In the genomic region with DNA sequence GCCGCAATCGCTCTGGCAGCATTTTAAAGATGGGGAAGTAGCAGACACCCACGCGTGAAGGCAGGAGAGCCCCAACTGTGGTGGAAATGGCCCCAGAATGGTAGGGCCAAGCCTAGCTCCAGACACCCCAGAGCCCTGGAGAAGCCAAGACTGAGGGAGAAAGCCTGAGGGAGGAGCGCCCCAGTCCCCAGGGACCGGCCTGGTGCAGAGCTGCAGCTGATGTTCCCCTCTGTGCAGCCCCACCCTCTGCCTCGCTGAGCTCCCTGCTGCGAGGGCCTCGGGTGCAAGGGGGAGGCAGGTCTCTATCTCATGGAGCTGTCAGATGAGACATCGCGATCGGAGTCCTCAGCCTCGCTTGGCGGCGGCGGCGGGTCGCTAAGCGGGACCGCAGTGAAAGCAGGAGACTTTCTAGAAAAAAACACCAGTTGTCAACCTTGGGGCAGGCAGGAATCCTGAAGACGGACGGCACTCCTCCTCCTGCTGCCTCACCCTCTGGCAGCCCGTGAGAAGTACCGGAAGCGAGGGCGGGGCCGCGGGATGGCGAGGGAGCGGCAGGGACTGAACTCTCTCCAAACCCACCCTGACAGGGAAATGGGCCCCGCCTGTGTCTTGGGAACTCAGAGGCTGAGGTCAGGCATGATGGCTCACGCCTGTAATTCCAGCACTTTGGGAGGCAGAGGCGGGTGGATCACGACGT, we compare ENCODE assay signal across 8 cellular contexts. TPM values are rescaled to one million over a fixed set of nuclear protein-coding genes. Genes with fewer than 3 reads are reported as not detected.
DNase-seq lines count a peak whose midpoint lies in the region; ATAC-seq, FAIRE-seq and TF ChIP-seq lines count a peak whose summit lies in the region.

No MANE protein-coding gene starts in this region.

- dilution Hi-C loops in keratinocyte (cut with MboI; ENCODE audit: extremely low pct_ligation_motif_present, low sequenced_read_pairs): no loop called here

- H3K36me3 ChIP-seq in Caco-2 (ENCODE audit: control insufficient read depth, insufficient read depth, low read length) (peaks cover 14% of the 10 kb centered on the region), brain microvascular endothelial cell (replicated peaks) (peaks cover 49% of the 10 kb centered on the region), keratinocyte (ENCODE audit: control insufficient read depth in 2 of 2, extremely low read depth in 1 of 2, insufficient read depth in 2 of 2, low read length in 2 of 2) (peaks cover 27 to 35% of the 10 kb centered on the region in 2 experiments)

- H3K4me1 ChIP-seq in Caco-2 (peaks cover 31% of the 10 kb centered on the region), keratinocyte (ENCODE audit: control insufficient read depth, extremely low read depth, insufficient read depth, low read length) (peaks cover 37% of the 10 kb centered on the region)

- in situ Hi-C loops in brain microvascular endothelial cell (cut with HindIII; ENCODE audit: low pct_ligation_motif_present, low sequenced_read_pairs): no loop called here

- peaks cover 19% of the 10 kb centered on the region for H3K79me2 ChIP-seq in keratinocyte (ENCODE audit: control insufficient read depth, insufficient read depth, low read length)

- H2AFZ ChIP-seq in keratinocyte (ENCODE audit: control insufficient read depth, low read length): peak overlapping the region; percentile 15

- peak overlapping the region; percentile 58 for H3K27ac ChIP-seq in brain microvascular endothelial cell
- H3K27ac ChIP-seq in keratinocyte (ENCODE audit: control insufficient read depth, insufficient read depth, low read length): peak overlapping the region; percentile 54

- peaks cover 42% of the 10 kb centered on the region for H3K4me1 Mint-ChIP-seq in Caco-2 (ENCODE audit: low read depth, unreplicated experiment)

- FAIRE-seq in HTR-8/SVneo (lab: Jason Lieb, UNC) (peak; percentile 92), keratinocyte (lab: Jason Lieb, UNC) (peak; percentile 61)

- peaks cover 41% of the 10 kb centered on the region for H4K20me1 ChIP-seq in keratinocyte (ENCODE audit: control insufficient read depth, extremely low read depth, insufficient read depth, low read length)

- H3K4me3 ChIP-seq in Caco-2 (ENCODE audit: low read depth, low read length) (no peak overlapping the region), brain microvascular endothelial cell (ENCODE audit: low read depth, low read length) (no peak overlapping the region), keratinocyte (ENCODE audit: control insufficient read depth in 2 of 3, extremely low read depth in 1 of 3, insufficient read depth in 2 of 3, low read depth in 1 of 3, low read length in 3 of 3) (peak overlapping the region in 2 of 3 experiments; percentile 43 to 59)

- DNase-seq in Caco-2 (peak; percentile 66 to 81), HTR-8/SVneo (ENCODE audit: insufficient read length, low spot score) (peak; percentile 96), SK-N-DZ (ENCODE audit: low spot score) (peak; percentile 75), brain microvascular endothelial cell (peak; percentile 82), keratinocyte (ENCODE audit: low read depth, low spot score) (peak; percentile 76), putamen (ENCODE audit: low spot score) (no peak)
- DNase-seq in stimulated activated CD4-positive, alpha-beta T cell treated with anti-CD3 and anti-CD28 coated beads, Interleukin-4, amount 100 ng/mL, for 24 hours: peak; percentile 59

- peak overlapping the region; percentile 71 for H3K4me3 Mint-ChIP-seq in Caco-2 (ENCODE audit: unreplicated experiment)

- H3K27ac Mint-ChIP-seq in Caco-2 (ENCODE audit: unreplicated experiment): peak overlapping the region; percentile 97

- ATAC-seq in GM19395 (IDR thresholded peaks at IDR 0.05; ENCODE audit: unreplicated experiment): no peak

- H3K27me3 ChIP-seq in Caco-2 (replicated peaks; ENCODE audit: control insufficient read depth, insufficient read depth, low read length) (no peaks in the 10 kb centered on the region), brain microvascular endothelial cell (replicated peaks) (no peaks in the 10 kb centered on the region), keratinocyte (ENCODE audit: control insufficient read depth, extremely low read depth, insufficient read depth, low read length) (no peaks in the 10 kb centered on the region)

- H3K27me3 Mint-ChIP-seq in Caco-2 (ENCODE audit: insufficient read depth, unreplicated experiment): no peaks in the 10 kb centered on the region

- BruUV-seq in Caco-2 (replicated peaks; lab: Mats Ljungman, UMichigan): no TSS peak

- H3K9me3 ChIP-seq in Caco-2: no peaks in the 10 kb centered on the region
- H3K9me3 ChIP-seq in keratinocyte (ENCODE audit: control insufficient read depth, low read depth, low read length): no peaks in the 10 kb centered on the region

- TF ChIP-seq CTCF in Caco-2 (IDR thresholded peaks at IDR 0.05; ENCODE audit: insufficient read depth in 1 of 2, low read depth in 1 of 2, low read length in 1 of 2, severe bottlenecking in 1 of 2, unreplicated experiment in 1 of 2) (no peak), brain microvascular endothelial cell (IDR thresholded peaks at IDR 0.05; ENCODE audit: low read depth, low read length, missing control alignments) (no peak), keratinocyte (optimal IDR thresholded peaks at IDR 0.05 in 1 of 3, IDR thresholded peaks at IDR 0.05 in 1 of 3, conservative IDR thresholded peaks at IDR 0.05 in 1 of 3; ENCODE audit: extremely low read depth in 1 of 3, insufficient read depth in 2 of 3, low read length in 3 of 3) (no peak)

- H3K9ac ChIP-seq in keratinocyte (ENCODE audit: control insufficient read depth, extremely low read depth, insufficient read depth, low read length): peak overlapping the region; percentile 54

- intact Hi-C loops in Caco-2 (cut with micrococcal nuclease; ENCODE audit: unreplicated experiment): no loop called here

- H3K36me3 Mint-ChIP-seq in Caco-2 (ENCODE audit: insufficient read depth, unreplicated experiment): peaks cover 63% of the 10 kb centered on the region

- H3K4me2 ChIP-seq in keratinocyte (ENCODE audit: control insufficient read depth, extremely low read depth, insufficient read depth, low read depth, low read length): peak overlapping the region; percentile 82

- H3K9me3 Mint-ChIP-seq in Caco-2 (ENCODE audit: unreplicated experiment): no peaks in the 10 kb centered on the region

- CTCF ChIA-PET in Caco-2 (lab: Charles Lee): interaction anchor here (0.6 to 2.5 kb wide), 6 partner anchors 9 to 17 kb away, joined by 3 to 13 read pairs (median 6); no protein-coding TSS in a partner anchor

- POLR2A ChIA-PET in Caco-2 (lab: Charles Lee): interaction anchor here (0.9 to 2.6 kb wide), 6 partner anchors 8 to 70 kb away, joined by 3 to 6 read pairs (median 5); a partner anchor contains a TSS

- peaks cover 5% of the 10 kb centered on the region for H3K9me1 ChIP-seq in keratinocyte (ENCODE audit: control insufficient read depth, extremely low read depth, insufficient read depth, low read length)

RNA-seq across cellular contexts. Expression of a gene that starts 6.0 kb away (rescaled TPM):
- total RNA-seq in Caco-2 (2022): 4,975 and 5,337 TPM in 2 replicates
- polyA plus RNA-seq in SK-N-DZ (2014; cell fraction: cytosol; rRNA removed): 4,691 and 5,509 TPM in 2 replicates
- 2,355 and 2,713 TPM in 2 replicates for polyA plus RNA-seq in SK-N-DZ (2014; cell fraction: nucleus; rRNA removed)
- 8,390 to 11,361 TPM (median 8,495 TPM) in 3 replicates for polyA plus RNA-seq in keratinocyte
- 464 TPM for polyA plus RNA-seq in keratinocyte (2011; ENCODE audit: low read depth)
- polyA plus RNA-seq in keratinocyte (2011; cell fraction: cytosol; rRNA removed): 9,909 and 15,796 TPM in 2 replicates
- polyA plus RNA-seq in keratinocyte (2011; cell fraction: nucleus; rRNA removed): 2,407 and 3,190 TPM in 2 replicates
- 2,657 and 5,888 TPM in 2 replicates for polyA plus RNA-seq in keratinocyte (2012; ENCODE audit: low replicate concordance)
- polyA minus RNA-seq in keratinocyte: 9,189 to 16,538 TPM (median 11,739 TPM) in 3 replicates
- 9,400 TPM for polyA minus RNA-seq in keratinocyte (2011; cell fraction: cytosol; rRNA and poly(A)+ RNA removed)
- 1,390 and 1,424 TPM in 2 replicates for polyA minus RNA-seq in keratinocyte (2011; cell fraction: nucleus; rRNA and poly(A)+ RNA removed)

RNA-seq across cellular contexts. Expression of a gene that starts 15.5 kb away (rescaled TPM):
- total RNA-seq in Caco-2 (2022): 0.48 and 0.53 TPM in 2 replicates
- polyA plus RNA-seq in SK-N-DZ (2014; cell fraction: cytosol; rRNA removed): 21.3 and 26.0 TPM in 2 replicates
- polyA plus RNA-seq in SK-N-DZ (2014; cell fraction: nucleus; rRNA removed): 84.3 and 84.6 TPM in 2 replicates
- 0.67 to 1.0 TPM (median 0.75 TPM) in 3 replicates for polyA plus RNA-seq in keratinocyte
- 0.12 TPM for polyA plus RNA-seq in keratinocyte (2011; ENCODE audit: low read depth)
- 0.28 and 0.70 TPM in 2 replicates for polyA plus RNA-seq in keratinocyte (2011; cell fraction: cytosol; rRNA removed)
- 1.0 and 1.3 TPM in 2 replicates for polyA plus RNA-seq in keratinocyte (2011; cell fraction: nucleus; rRNA removed)
- 0.24 and 0.58 TPM in 2 replicates for polyA plus RNA-seq in keratinocyte (2012; ENCODE audit: low replicate concordance)
- 0.30 to 0.80 TPM (median 0.53 TPM) in 3 replicates for polyA minus RNA-seq in keratinocyte
- polyA minus RNA-seq in keratinocyte (2011; cell fraction: cytosol; rRNA and poly(A)+ RNA removed): not detected
- 0.62 and 0.84 TPM in 2 replicates for polyA minus RNA-seq in keratinocyte (2011; cell fraction: nucleus; rRNA and poly(A)+ RNA removed)

RNA-seq across cellular contexts. Expression of a gene that starts 27.8 kb away (rescaled TPM):
- 145 and 157 TPM in 2 replicates for total RNA-seq in Caco-2 (2022)
- 98.4 and 102 TPM in 2 replicates for polyA plus RNA-seq in SK-N-DZ (2014; cell fraction: cytosol; rRNA removed)
- 461 and 536 TPM in 2 replicates for polyA plus RNA-seq in SK-N-DZ (2014; cell fraction: nucleus; rRNA removed)
- 85.9 to 108 TPM (median 94.4 TPM) in 3 replicates for polyA plus RNA-seq in keratinocyte
- 80.5 TPM for polyA plus RNA-seq in keratinocyte (2011; ENCODE audit: low read depth)
- 47.6 and 60.9 TPM in 2 replicates for polyA plus RNA-seq in keratinocyte (2011; cell fraction: cytosol; rRNA removed)
- polyA plus RNA-seq in keratinocyte (2011; cell fraction: nucleus; rRNA removed): 204 and 213 TPM in 2 replicates
- 43.9 and 68.1 TPM in 2 replicates for polyA plus RNA-seq in keratinocyte (2012; ENCODE audit: low replicate concordance)
- 42.4 to 61.1 TPM (median 42.9 TPM) in 3 replicates for polyA minus RNA-seq in keratinocyte
- polyA minus RNA-seq in keratinocyte (2011; cell fraction: cytosol; rRNA and poly(A)+ RNA removed): 31.8 TPM
- polyA minus RNA-seq in keratinocyte (2011; cell fraction: nucleus; rRNA and poly(A)+ RNA removed): 46.1 and 59.3 TPM in 2 replicates

RNA-seq across cellular contexts. Expression of a gene that starts 46.4 kb away (rescaled TPM):
- 204 and 218 TPM in 2 replicates for total RNA-seq in Caco-2 (2022)
- polyA plus RNA-seq in SK-N-DZ (2014; cell fraction: cytosol; rRNA removed): 91.5 and 151 TPM in 2 replicates
- polyA plus RNA-seq in SK-N-DZ (2014; cell fraction: nucleus; rRNA removed): 64.8 and 103 TPM in 2 replicates
- polyA plus RNA-seq in keratinocyte: 12.3 to 34.6 TPM (median 33.7 TPM) in 3 replicates
- 10.5 TPM for polyA plus RNA-seq in keratinocyte (2011; ENCODE audit: low read depth)
- 12.0 and 14.9 TPM in 2 replicates for polyA plus RNA-seq in keratinocyte (2011; cell fraction: cytosol; rRNA removed)
- 17.8 and 18.1 TPM in 2 replicates for polyA plus RNA-seq in keratinocyte (2011; cell fraction: nucleus; rRNA removed)
- 6.2 and 29.3 TPM in 2 replicates for polyA plus RNA-seq in keratinocyte (2012; ENCODE audit: low replicate concordance)
- polyA minus RNA-seq in keratinocyte: 18.2 to 60.7 TPM (median 52.1 TPM) in 3 replicates
- 25.1 TPM for polyA minus RNA-seq in keratinocyte (2011; cell fraction: cytosol; rRNA and poly(A)+ RNA removed)
- polyA minus RNA-seq in keratinocyte (2011; cell fraction: nucleus; rRNA and poly(A)+ RNA removed): 17.0 and 26.1 TPM in 2 replicates

RNA-seq across cellular contexts. Expression of a gene that starts 47.3 kb away (rescaled TPM):
- total RNA-seq in Caco-2 (2022): 448 and 456 TPM in 2 replicates
- polyA plus RNA-seq in SK-N-DZ (2014; cell fraction: cytosol; rRNA removed): 305 and 306 TPM in 2 replicates
- polyA plus RNA-seq in SK-N-DZ (2014; cell fraction: nucleus; rRNA removed): 213 and 223 TPM in 2 replicates
- 76.5 to 184 TPM (median 130 TPM) in 3 replicates for polyA plus RNA-seq in keratinocyte
- 76.9 TPM for polyA plus RNA-seq in keratinocyte (2011; ENCODE audit: low read depth)
- polyA plus RNA-seq in keratinocyte (2011; cell fraction: cytosol; rRNA removed): 155 and 198 TPM in 2 replicates
- 60.2 and 69.9 TPM in 2 replicates for polyA plus RNA-seq in keratinocyte (2011; cell fraction: nucleus; rRNA removed)
- 163 and 213 TPM in 2 replicates for polyA plus RNA-seq in keratinocyte (2012; ENCODE audit: low replicate concordance)
- 8.3 to 26.0 TPM (median 23.7 TPM) in 3 replicates for polyA minus RNA-seq in keratinocyte
- polyA minus RNA-seq in keratinocyte (2011; cell fraction: cytosol; rRNA and poly(A)+ RNA removed): 31.7 TPM
- 7.3 and 7.8 TPM in 2 replicates for polyA minus RNA-seq in keratinocyte (2011; cell fraction: nucleus; rRNA and poly(A)+ RNA removed)

Comparison
In these comparisons a context has a peak if more than half of its experiments do, and no peak if none do; other contexts are left out.
1. H3K4me3 ChIP-seq: peak in keratinocyte (2 of 3); none in Caco-2 (single experiment) and brain microvascular endothelial cell (single experiment).